In the genomic region with DNA sequence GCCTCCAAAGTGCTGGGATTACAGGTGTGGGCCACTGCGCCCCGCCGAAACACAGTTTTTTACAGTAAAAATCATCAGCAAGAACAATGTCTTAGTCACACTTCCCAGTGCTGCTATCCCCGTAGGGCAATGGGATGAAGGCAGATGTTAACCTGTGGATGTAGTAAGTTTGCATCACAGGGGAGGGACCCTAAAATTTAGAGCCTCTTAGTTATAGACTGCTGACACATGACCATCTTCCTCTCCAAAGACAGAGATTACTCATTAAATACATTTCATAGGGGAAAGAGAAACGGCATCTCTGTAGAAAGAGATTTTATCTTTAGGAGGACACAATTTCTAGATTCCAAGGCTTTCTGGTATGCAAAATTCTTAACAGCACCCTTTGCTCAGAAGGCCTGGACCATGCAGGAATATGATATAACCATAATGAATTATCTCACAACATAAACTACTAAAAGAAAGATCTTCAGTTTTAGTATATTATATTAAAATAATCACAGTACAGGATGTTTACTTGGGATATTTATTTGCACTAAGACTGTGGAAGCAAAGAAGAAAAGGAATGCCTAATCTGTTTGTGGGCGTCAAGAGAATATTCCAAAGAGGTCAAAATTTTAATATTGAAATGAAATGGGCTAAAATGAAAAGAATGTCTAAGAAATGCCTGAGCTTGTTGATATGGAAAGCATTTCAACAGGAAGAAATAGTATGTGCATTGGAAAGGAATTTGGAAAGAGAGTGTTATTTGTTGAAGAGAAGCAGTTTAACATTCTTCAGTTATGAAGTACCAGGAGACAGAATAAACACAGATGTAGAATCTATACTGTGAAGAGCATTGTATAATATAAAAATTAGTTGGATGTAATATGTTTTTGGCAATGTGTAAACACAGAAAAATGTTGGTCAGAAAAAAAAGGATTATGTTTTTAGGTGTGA, we compare ENCODE assay signal across 21 cellular contexts.
"Had no signal": no experiment of that assay in that cellular context is flagged by ENCODE, and none has a peak within 500 bp of the region (broad histone marks: within the 10 kb centered on the region; RNA-seq: fewer than 3 reads in every experiment).

No MANE protein-coding gene starts in this region.

- H3K9me3 Mint-ChIP-seq: neural crest cell; stimulated activated effector memory CD8-positive, alpha-beta T cell treated with anti-CD3 and anti-CD28 coated beads, Interleukin-12 subunit alpha, Interleukin-12 subunit beta, amount 100 ng/mL, for 72 hours had no signal

- H3K4me3 ChIP-seq: left lung, skin epidermis, tibial nerve, vagina had no signal

- H3K36me3 Mint-ChIP-seq: activated naive CD8-positive, alpha-beta T cell treated with anti-CD3 and anti-CD28 coated beads, Interleukin-2, amount 10 ng/mL, durations not matched to agents 7 days and 5 days; memory B cell; stimulated activated effector memory CD8-positive, alpha-beta T cell treated with anti-CD3 and anti-CD28 coated beads, Interleukin-12 subunit alpha, Interleukin-12 subunit beta, amount 100 ng/mL, for 72 hours had no signal

- H3K27ac Mint-ChIP-seq: activated CD4-positive, alpha-beta T cell treated with anti-CD3 and anti-CD28 coated beads for 36 hours; activated CD8-positive, alpha-beta T cell treated with anti-CD3 and anti-CD28 coated beads for 36 hours; activated naive CD8-positive, alpha-beta T cell treated with anti-CD3 and anti-CD28 coated beads, Interleukin-2, amount 10 ng/mL, durations not matched to agents 7 days and 5 days; activated T-cell treated with anti-CD3 and anti-CD28 coated beads, Interleukin-2, amount 50 U/mL, for 72 hours; effector memory CD8-positive, alpha-beta T cell; memory B cell; stimulated activated effector memory CD8-positive, alpha-beta T cell treated with anti-CD3 and anti-CD28 coated beads, Interleukin-12 subunit alpha, Interleukin-12 subunit beta, amount 100 ng/mL, for 72 hours had no signal

- H3K4me1 ChIP-seq: foreskin keratinocyte, left lung, parathyroid adenoma, tibial nerve, vagina had no signal

- H3K4me1 Mint-ChIP-seq: activated CD4-positive, alpha-beta T cell treated with anti-CD3 and anti-CD28 coated beads for 36 hours; activated naive CD8-positive, alpha-beta T cell treated with anti-CD3 and anti-CD28 coated beads, Interleukin-2, amount 10 ng/mL, durations not matched to agents 7 days and 5 days; memory B cell; neural crest cell; stimulated activated effector memory CD8-positive, alpha-beta T cell treated with anti-CD3 and anti-CD28 coated beads, Interleukin-12 subunit alpha, Interleukin-12 subunit beta, amount 100 ng/mL, for 72 hours had no signal

- H3K36me3 ChIP-seq: left lung, tibial nerve, vagina had no signal

- H3K27ac ChIP-seq: foreskin keratinocyte, left lung, parathyroid adenoma, skin epidermis, tibial nerve, vagina, VCaP had no signal

- H3K9me3 ChIP-seq: tibial nerve, vagina had no signal

- H3K27me3 Mint-ChIP-seq: activated CD4-positive, alpha-beta T cell treated with anti-CD3 and anti-CD28 coated beads for 36 hours; activated CD8-positive, alpha-beta T cell treated with anti-CD3 and anti-CD28 coated beads for 36 hours; activated naive CD8-positive, alpha-beta T cell treated with anti-CD3 and anti-CD28 coated beads, Interleukin-2, amount 10 ng/mL, durations not matched to agents 7 days and 5 days; effector memory CD8-positive, alpha-beta T cell; memory B cell had no signal

- H3K4me3 Mint-ChIP-seq: activated CD4-positive, alpha-beta T cell treated with anti-CD3 and anti-CD28 coated beads for 36 hours; activated CD8-positive, alpha-beta T cell treated with anti-CD3 and anti-CD28 coated beads for 36 hours; activated naive CD8-positive, alpha-beta T cell treated with anti-CD3 and anti-CD28 coated beads, Interleukin-2, amount 10 ng/mL, durations not matched to agents 7 days and 5 days; activated T-cell treated with anti-CD3 and anti-CD28 coated beads, Interleukin-2, amount 50 U/mL, for 72 hours; effector memory CD8-positive, alpha-beta T cell; memory B cell; neural crest cell; stimulated activated effector memory CD8-positive, alpha-beta T cell treated with anti-CD3 and anti-CD28 coated beads, Interleukin-12 subunit alpha, Interleukin-12 subunit beta, amount 100 ng/mL, for 72 hours had no signal

- ATAC-seq: activated CD4-positive, alpha-beta T cell treated with anti-CD3 and anti-CD28 coated beads for 36 hours; activated CD8-positive, alpha-beta T cell treated with anti-CD3 and anti-CD28 coated beads for 36 hours; activated T-cell treated with anti-CD3 and anti-CD28 coated beads, Interleukin-2, amount 50 U/mL, for 72 hours; effector memory CD8-positive, alpha-beta T cell; foreskin keratinocyte; left lung; stimulated activated effector memory CD8-positive, alpha-beta T cell treated with anti-CD3 and anti-CD28 coated beads, Interleukin-12 subunit alpha, Interleukin-12 subunit beta, amount 100 ng/mL, for 72 hours had no signal

- DNase-seq: activated CD4-positive, alpha-beta T cell treated with anti-CD3 and anti-CD28 coated beads for 36 hours; activated CD8-positive, alpha-beta memory T cell treated with anti-CD3 and anti-CD28 coated beads, Interleukin-2, amount 50 U/mL, for 4 hours; activated CD8-positive, alpha-beta T cell treated with anti-CD3 and anti-CD28 coated beads for 36 hours; activated naive CD8-positive, alpha-beta T cell treated with anti-CD3 and anti-CD28 coated beads, Interleukin-2, amount 10 ng/mL, durations not matched to agents 7 days and 5 days; activated T-cell treated with anti-CD3 and anti-CD28 coated beads, Interleukin-2, amount 50 U/mL, for 72 hours; caudate nucleus; cortex of kidney; effector memory CD8-positive, alpha-beta T cell; head of caudate nucleus; islet precursor cell; left lung; T-helper 1 cell had no signal

- H3K27me3 ChIP-seq: foreskin keratinocyte, left lung, tibial nerve, vagina had no signal
